8 cellular contexts compared by ENCODE assay signal in the genomic region with DNA sequence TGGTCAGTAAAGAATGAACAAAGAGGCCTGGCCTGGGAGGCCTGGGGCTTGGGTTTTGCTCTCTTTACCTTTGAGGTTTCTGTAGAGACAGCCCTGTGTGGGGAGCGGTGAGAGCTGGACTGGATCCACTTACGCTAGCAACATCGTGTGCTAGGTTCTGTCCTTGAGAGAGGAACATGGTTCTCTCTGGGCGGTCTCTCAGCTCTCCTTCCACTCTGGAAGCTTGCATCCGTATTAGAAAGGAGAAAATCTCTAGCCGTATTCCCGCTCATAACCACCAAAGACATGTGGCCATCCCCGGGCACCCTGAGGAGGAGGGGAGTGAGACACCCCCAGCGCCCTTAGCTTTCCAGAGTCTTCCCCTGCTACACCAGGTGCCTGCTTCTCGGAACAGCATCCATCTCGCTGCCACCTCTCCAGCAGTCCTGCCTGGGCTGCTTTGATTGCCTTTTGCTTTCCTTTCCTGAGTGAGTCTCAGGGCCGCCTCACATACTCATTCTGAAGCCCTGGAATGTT. TPM values are rescaled to one million over a fixed set of nuclear protein-coding genes. Genes with fewer than 3 reads are reported as not detected.
DNase-seq lines count a peak whose midpoint lies in the region; ATAC-seq and TF ChIP-seq lines count a peak whose summit lies in the region.

No MANE protein-coding gene starts in this region.

- H3K36me3 ChIP-seq in CD4-positive, alpha-beta memory T cell (ENCODE audit: insufficient read depth, low read length) = no peaks in the 10 kb centered on the region
- H3K36me3 ChIP-seq in NT2/D1 (ENCODE audit: insufficient read depth, insufficient read length, low read length) = peaks cover 18% of the 10 kb centered on the region
- H3K36me3 ChIP-seq in neutrophil = peaks cover 20% of the 10 kb centered on the region

- no peak for ATAC-seq in HG03025 (IDR thresholded peaks at IDR 0.05; ENCODE audit: low FRiP score, unreplicated experiment)

- H3K4me1 Mint-ChIP-seq in CD4-positive, alpha-beta memory T cell = peaks cover 37 to 68% (median 50%) of the 10 kb centered on the region in 4 donors

- H3K9ac ChIP-seq in NT2/D1 (ENCODE audit: insufficient read length, low read depth) = peak overlapping the region; percentile 94

- no peak for TF ChIP-seq CTCF in epithelial cell of proximal tubule (conservative IDR thresholded peaks at IDR 0.05; ENCODE audit: low read depth, low read length)
- no peak for TF ChIP-seq CTCF in neutrophil (IDR thresholded peaks at IDR 0.05)

- H3K27me3 Mint-ChIP-seq in CD4-positive, alpha-beta memory T cell = no peaks in the 10 kb centered on the region

- intact Hi-C loops in CD4-positive, alpha-beta memory T cell (cut with micrococcal nuclease) = no loop called here

- no peaks in the 10 kb centered on the region for H3K9me3 ChIP-seq in CD4-positive, alpha-beta memory T cell (ENCODE audit: control insufficient read depth in 1 of 2, low read length in 2 of 2)
- H3K9me3 ChIP-seq in NT2/D1 (ENCODE audit: insufficient read depth, low read length) (no peaks in the 10 kb centered on the region), neutrophil (no peaks in the 10 kb centered on the region)

- H3K9me3 Mint-ChIP-seq in CD4-positive, alpha-beta memory T cell = peaks cover 0 to 5% (median 0%) of the 10 kb centered on the region in 8 donors

- H3K27me3 ChIP-seq in CD4-positive, alpha-beta memory T cell (ENCODE audit: insufficient read depth, low read length) = no peaks in the 10 kb centered on the region
- H3K27me3 ChIP-seq in NT2/D1 (ENCODE audit: insufficient read depth, insufficient read length) = peaks cover 37% of the 10 kb centered on the region
- H3K27me3 ChIP-seq in neutrophil = no peaks in the 10 kb centered on the region

- H3K36me3 Mint-ChIP-seq in CD4-positive, alpha-beta memory T cell = peaks cover 4 to 35% of the 10 kb centered on the region in 2 donors

- DNase-seq in CD4-positive, alpha-beta memory T cell = no peak
- DNase-seq in NT2/D1 (ENCODE audit: low read depth, low spot score) = no peak
- no peak for DNase-seq in epithelial cell of proximal tubule (ENCODE audit: low read depth)
- DNase-seq in NCI-H1930 (lab: John Stamatoyannopoulos, UW) = no peak
- DNase-seq in DMS153 (lab: John Stamatoyannopoulos, UW) = no peak
- no peak for DNase-seq in activated effector memory CD4-positive, alpha-beta T cell treated with Interleukin-2 at 50 U/mL for 16 hours

- POLR2A ChIA-PET in CD4-positive, alpha-beta memory T cell (lab: Charles Lee; ENCODE audit: partially characterized antibody) = interaction anchor here (1.0 to 8.7 kb wide), 10 partner anchors 14 to 370 kb away, joined by 3 to 231 read pairs (median 4); partner anchors contain the start of genes GRPEL1, KIAA0232, MRFAP1L1 and TBC1D14

- H3K4me3 ChIP-seq in CD4-positive, alpha-beta memory T cell (ENCODE audit: low read length in 2 of 2) = peak overlapping the region; percentile 83 to 91
- H3K4me3 ChIP-seq in NT2/D1 (ENCODE audit: insufficient read length, low read depth) = peak overlapping the region; percentile 90
- H3K4me3 ChIP-seq in epithelial cell of proximal tubule (ENCODE audit: low read depth, low read length) = peak overlapping the region; percentile 94
- H3K4me3 ChIP-seq in neutrophil (ENCODE audit: low read depth in 1 of 2, low read length in 1 of 2) = peak overlapping the region; percentile 78 to 98

- peak overlapping the region; percentile 80 to 95 (median 89) for H3K27ac Mint-ChIP-seq in CD4-positive, alpha-beta memory T cell

- CTCF ChIA-PET in CD4-positive, alpha-beta memory T cell (lab: Charles Lee; ENCODE audit: partially characterized antibody) = interaction anchor here (0.9 to 11.8 kb wide), 5 partner anchors 9 to 132 kb away, joined by 3 to 204 read pairs (median 3); partner anchors contain the start of gene GRPEL1

- H3K27ac ChIP-seq in CD4-positive, alpha-beta memory T cell (ENCODE audit: low read depth, low read length) = peak overlapping the region; percentile 75
- H3K27ac ChIP-seq in neutrophil = peak overlapping the region; percentile 96

- H3K4me1 ChIP-seq in CD4-positive, alpha-beta memory T cell (ENCODE audit: insufficient read depth, low read length) = peaks cover 53% of the 10 kb centered on the region
- H3K4me1 ChIP-seq in NT2/D1 (ENCODE audit: insufficient read depth, insufficient read length) (peaks cover 14% of the 10 kb centered on the region), neutrophil (ENCODE audit: control insufficient read depth in 1 of 2, insufficient read depth in 1 of 2, low read depth in 1 of 2, low read length in 1 of 2) (peaks cover 46 to 60% of the 10 kb centered on the region in 2 experiments)

- peak overlapping the region; percentile 88 to 95 (median 93) for H3K4me3 Mint-ChIP-seq in CD4-positive, alpha-beta memory T cell

RNA-seq across cellular contexts. Expression of gene TADA2B, which starts 1.3 kb away (rescaled TPM):
- 10 to 100 TPM; 46.4 to 49.0 TPM for total RNA-seq in CD4-positive, alpha-beta memory T cell
- polyA plus RNA-seq in CD4-positive, alpha-beta memory T cell = 1 to 10 TPM; 2.8 to 4.7 TPM
- 15.2 and 16.9 TPM in 2 replicates for total RNA-seq in epithelial cell of proximal tubule

RNA-seq across cellular contexts. Expression of gene GRPEL1, which starts 23.4 kb away (rescaled TPM):
- 10 to 100 TPM; 35.3 to 36.0 TPM for total RNA-seq in CD4-positive, alpha-beta memory T cell
- 10 to 100 TPM; 57.7 to 77.2 TPM for polyA plus RNA-seq in CD4-positive, alpha-beta memory T cell
- 45.8 and 52.7 TPM in 2 replicates for total RNA-seq in epithelial cell of proximal tubule
